Comparison of ENCODE assay signal across 16 cellular contexts in genomic region chr1:8823295-8823664, GRCh38. TPM values are rescaled to one million over a fixed set of nuclear protein-coding genes. Genes with fewer than 3 reads are reported as not detected.
DNase-seq lines count a peak whose midpoint lies in the region; ATAC-seq and TF ChIP-seq lines count a peak whose summit lies in the region.
"Had no signal": no experiment of that assay in that cellular context is flagged by ENCODE, and none has a peak within 500 bp of the region (broad histone marks: within the 10 kb centered on the region; RNA-seq: fewer than 3 reads in every experiment).

No MANE protein-coding gene starts in this region.

- H3K4me1 Mint-ChIP-seq in neural progenitor cell, result peaks cover 34% of the 10 kb centered on the region

- H3K56ac ChIP-seq in IMR-90 (ENCODE audit: extremely low read depth, insufficient read depth, low read length), result no peak overlapping the region

- DNase-seq in A673 (ENCODE audit: low spot score) (no peak), IMR-90 (no peak), coronary artery (ENCODE audit: low spot score) (peak; percentile 4), neural progenitor cell (ENCODE audit: low spot score) (no peak), body of pancreas (no peak), AG08396 (ENCODE audit: low spot score) (no peak)
- DNase-seq: activated CD4-positive, alpha-beta T cell treated with anti-CD3 and anti-CD28 coated beads, Interleukin-2, amount 50 U/mL, for 1 hour; activated naive CD4-positive, alpha-beta T cell; aorta; immature natural killer cell; naive thymus-derived CD8-positive, alpha-beta T cell; stimulated activated naive CD8-positive, alpha-beta T cell treated with anti-CD3 and anti-CD28 coated beads, Interleukin-15, Interleukin-2, amounts not matched to agents 100 U/mL and 50 U/mL, for 24 hours had no signal

- TF ChIP-seq POLR2A in IMR-90 (IDR thresholded peaks at IDR 0.05; ENCODE audit: low read depth, low read length) (no peak), body of pancreas (IDR thresholded peaks at IDR 0.05) (no peak)

- H3K9ac ChIP-seq in IMR-90 (ENCODE audit: low read depth, low read length) (no peak overlapping the region), neural progenitor cell (no peak overlapping the region)

- H3K27me3 Mint-ChIP-seq in neural progenitor cell (ENCODE audit: insufficient read depth, low read depth), result peaks cover 11% of the 10 kb centered on the region

- H3K4me3 ChIP-seq in A673 (ENCODE audit: low read depth, low read length, poor library complexity, severe bottlenecking) (no peak overlapping the region), IMR-90 (ENCODE audit: insufficient read depth, low read depth, low read length) (no peak overlapping the region), coronary artery (no peak overlapping the region), neural progenitor cell (no peak overlapping the region), body of pancreas (no peak overlapping the region)
- H3K4me3 ChIP-seq: lung had no signal

- no peak for TF ChIP-seq CTCF in A673 (conservative IDR thresholded peaks at IDR 0.05; ENCODE audit: low read depth, low read length)
- no peak for TF ChIP-seq CTCF in IMR-90 (conservative IDR thresholded peaks at IDR 0.05; ENCODE audit: low read depth, low read length)
- no peak for TF ChIP-seq CTCF in coronary artery (IDR thresholded peaks at IDR 0.05)
- no peak for TF ChIP-seq CTCF in neural progenitor cell (IDR thresholded peaks at IDR 0.05)
- no peak for TF ChIP-seq CTCF in body of pancreas (IDR thresholded peaks at IDR 0.05)

- H3K14ac ChIP-seq in IMR-90 (replicated peaks; ENCODE audit: low read depth, low read length), result no peak overlapping the region

- ATAC-seq in IMR-90 (ENCODE audit: low read depth) (no peak), body of pancreas (no peak), HG03565 (IDR thresholded peaks at IDR 0.05; ENCODE audit: unreplicated experiment) (no peak), HG03439 (IDR thresholded peaks at IDR 0.05; ENCODE audit: unreplicated experiment) (no peak)
- ATAC-seq: naive thymus-derived CD8-positive, alpha-beta T cell; stimulated activated naive CD8-positive, alpha-beta T cell treated with anti-CD3 and anti-CD28 coated beads, Interleukin-15, Interleukin-2, amounts not matched to agents 100 U/mL and 50 U/mL, for 24 hours had no signal

- H3K27me3 ChIP-seq in A673 (replicated peaks; ENCODE audit: insufficient read depth, low read depth, low read length, poor library complexity) (no peaks in the 10 kb centered on the region), IMR-90 (ENCODE audit: control insufficient read depth, insufficient read depth, low read length) (no peaks in the 10 kb centered on the region), neural progenitor cell (no peaks in the 10 kb centered on the region), body of pancreas (no peaks in the 10 kb centered on the region)

- H3K4me1 ChIP-seq in A673 (ENCODE audit: insufficient read depth, low read length, poor library complexity, severe bottlenecking), result peaks cover 38% of the 10 kb centered on the region
- peaks cover 8% of the 10 kb centered on the region for H3K4me1 ChIP-seq in IMR-90 (ENCODE audit: control insufficient read depth, insufficient read depth, low read length)
- H3K4me1 ChIP-seq in neural progenitor cell, result peaks cover 2% of the 10 kb centered on the region
- H3K4me1 ChIP-seq in body of pancreas, result peaks cover 15% of the 10 kb centered on the region

- H4K5ac ChIP-seq in IMR-90 (ENCODE audit: low read depth, low read length), result no peak overlapping the region

- H2BK15ac ChIP-seq in IMR-90 (ENCODE audit: low read depth, low read length), result no peak overlapping the region

- CTCF ChIA-PET in A673 (lab: Charles Lee), result no interaction called here
- CTCF ChIA-PET in IMR-90 (lab: Yijun Ruan, JAX), result no interaction called here

- H3K36me3 Mint-ChIP-seq in neural progenitor cell, result no peaks in the 10 kb centered on the region
- H3K36me3 Mint-ChIP-seq: IgD-negative memory B cell; immature natural killer cell; naive thymus-derived CD8-positive, alpha-beta T cell had no signal

- in situ Hi-C loops in IMR-90 (cut with MboI; ENCODE audit: low sequenced_read_pairs), result no loop called here

- H3F3A ChIP-seq in neural progenitor cell (ENCODE audit: low read depth), result peaks cover 21% of the 10 kb centered on the region

- H2AK5ac ChIP-seq in IMR-90 (ENCODE audit: low read depth, low read length), result 0 out of 2 replicates have a peak overlapping the region, but pooled peaks have one; percentile 63

- BruUV-seq in A673 (replicated peaks; lab: Mats Ljungman, UMichigan) (no TSS peak), IMR-90 (replicated peaks; lab: Mats Ljungman, UMichigan) (no TSS peak)

- 57% methylated on average over 1 of the region's 6 CpGs; no CpG with 5 or more reads in 1 of the 2 experiments for WGBS in IMR-90 (ENCODE audit: extremely low coverage in 2 of 2, insufficient read length in 1 of 2), 2 experiments
- WGBS in body of pancreas, 2 donors, result 79 to 84% methylated on average over 6 of the region's 6 CpGs

- H3K9me1 ChIP-seq in IMR-90 (ENCODE audit: insufficient read depth, low read length), result no peaks in the 10 kb centered on the region

- no peaks in the 10 kb centered on the region for H4K20me1 ChIP-seq in IMR-90 (ENCODE audit: insufficient read depth, low read length)
- H4K20me1 ChIP-seq in neural progenitor cell (ENCODE audit: low read depth), result no peaks in the 10 kb centered on the region

- no peak overlapping the region for H3K23ac ChIP-seq in IMR-90 (ENCODE audit: low read depth, low read length)

- H2BK120ac ChIP-seq in IMR-90 (ENCODE audit: low read depth, low read length), result peak overlapping the region; percentile 25; the same call in 1 of the 2 replicates

- H3K4me2 ChIP-seq in IMR-90 (ENCODE audit: low read depth, low read length) (no peak overlapping the region), neural progenitor cell (no peak overlapping the region)

- TF ChIP-seq RAD21 in IMR-90 (IDR thresholded peaks at IDR 0.05; ENCODE audit: low read length), result no peak

- H3K9me3 ChIP-seq in A673 (ENCODE audit: low read depth, low read length, poor library complexity, severe bottlenecking) (no peaks in the 10 kb centered on the region), IMR-90 (ENCODE audit: control insufficient read depth, insufficient read depth, low read length) (no peaks in the 10 kb centered on the region), neural progenitor cell (ENCODE audit: low read depth) (no peaks in the 10 kb centered on the region), body of pancreas (no peaks in the 10 kb centered on the region)

- H3K79me2 ChIP-seq in neural progenitor cell (ENCODE audit: low read depth), result no peaks in the 10 kb centered on the region

- intact Hi-C loops in A673 (cut with micrococcal nuclease; ENCODE audit: unreplicated experiment) (no loop called here), IMR-90 (cut with micrococcal nuclease) (no loop called here), body of pancreas (cut with DNase I) (no loop called here)

- H3K9me3 Mint-ChIP-seq in neural progenitor cell, result no peaks in the 10 kb centered on the region
- H3K9me3 Mint-ChIP-seq: IgD-negative memory B cell; immature natural killer cell; naive thymus-derived CD8-positive, alpha-beta T cell had no signal

- no peak overlapping the region for H3K18ac ChIP-seq in IMR-90 (ENCODE audit: low read depth, low read length)

- POLR2A ChIA-PET in A673 (lab: Charles Lee; ENCODE audit: low non-redundant PET), result interaction anchor here (0.6 to 0.7 kb wide), 2 partner anchors 44 to 776 kb away, joined by 4 to 5 read pairs; no protein-coding TSS in a partner anchor
- POLR2A ChIA-PET in IMR-90 (lab: Charles Lee; ENCODE audit: unreplicated experiment), result no interaction called here

- no peak overlapping the region for H2AFZ ChIP-seq in IMR-90 (replicated peaks; ENCODE audit: low read length, poor library complexity)
- no peak overlapping the region for H2AFZ ChIP-seq in neural progenitor cell (replicated peaks)

- peak overlapping the region; percentile 52 for H3K27ac Mint-ChIP-seq in neural progenitor cell
- H3K27ac Mint-ChIP-seq: immature natural killer cell had no signal

- no peak overlapping the region for H3K4ac ChIP-seq in IMR-90 (ENCODE audit: low read depth, low read length)

- peak overlapping the region; percentile 17 for H3K4me3 Mint-ChIP-seq in neural progenitor cell
- H3K4me3 Mint-ChIP-seq: immature natural killer cell had no signal

- H3K36me3 ChIP-seq in A673 (ENCODE audit: insufficient read depth, low read length, poor library complexity, severe bottlenecking), result no peaks in the 10 kb centered on the region
- H3K36me3 ChIP-seq in IMR-90 (ENCODE audit: control insufficient read depth, insufficient read depth, low read length), result no peaks in the 10 kb centered on the region
- H3K36me3 ChIP-seq in neural progenitor cell, result no peaks in the 10 kb centered on the region
- no peaks in the 10 kb centered on the region for H3K36me3 ChIP-seq in body of pancreas (replicated peaks in 1 of 2; ENCODE audit: insufficient read depth in 1 of 2, low read depth in 2 of 2)

- no peak overlapping the region for H4K8ac ChIP-seq in IMR-90 (ENCODE audit: low read depth in 2 of 2, low read length in 2 of 2)

- H3K27ac ChIP-seq in A673 (ENCODE audit: low read depth, low read length, poor library complexity, severe bottlenecking) (peak overlapping the region; percentile 60), IMR-90 (ENCODE audit: insufficient read depth, low read length) (no peak overlapping the region), coronary artery (no peak overlapping the region), neural progenitor cell (no peak overlapping the region), body of pancreas (peak overlapping the region in 2 of 4 donors; percentile 6 to 43)

- no peak overlapping the region for H2AK9ac ChIP-seq in IMR-90 (replicated peaks; ENCODE audit: low read depth, low read length, poor library complexity)

- H2BK5ac ChIP-seq in IMR-90 (ENCODE audit: low read depth, low read length, poor library complexity, severe bottlenecking), result no peak overlapping the region

- no peak overlapping the region for H4K91ac ChIP-seq in IMR-90 (ENCODE audit: insufficient read depth, low read depth, low read length)

- H3K79me1 ChIP-seq in IMR-90 (ENCODE audit: low read depth in 1 of 2, low read length in 2 of 2), result no peaks in the 10 kb centered on the region

- dilution Hi-C loops in IMR-90 (cut with HindIII; ENCODE audit: low sequenced_read_pairs, unreplicated experiment), result no loop called here

- H2BK20ac ChIP-seq in IMR-90 (ENCODE audit: low read depth, low read length), result no peak overlapping the region

RNA-seq across cellular contexts. Expression of gene RERE, which starts 5.8 kb away (rescaled TPM):
- total RNA-seq in A673 (2021) (188 and 220 TPM in 2 replicates), IMR-90 (2012; rRNA removed) (11.5 and 15.8 TPM in 2 replicates), neural progenitor cell (ENCODE audit: low replicate concordance) (29.8 and 46.5 TPM in 2 replicates), body of pancreas (100 to 1,000 TPM in 1 of 2 donors, 10 to 100 TPM in 1; 74.5 to 128 TPM)
- polyA plus RNA-seq in IMR-90 (2012; rRNA removed), result 13.5 and 25.1 TPM in 2 replicates
- 7.6 and 12.1 TPM in 2 replicates for polyA plus RNA-seq in IMR-90 (2012; cell fraction: cytosol; rRNA removed)
- polyA plus RNA-seq in IMR-90 (2012; cell fraction: nucleus; rRNA removed; ENCODE audit: low replicate concordance), result 27.4 and 39.6 TPM in 2 replicates

RNA-seq across cellular contexts. Expression of gene ENO1, which starts 55.2 kb away (rescaled TPM):
- total RNA-seq in A673 (2021) (2,313 and 2,659 TPM in 2 replicates), IMR-90 (2012; rRNA removed) (2,952 and 3,643 TPM in 2 replicates), neural progenitor cell (ENCODE audit: low replicate concordance) (1,414 and 2,157 TPM in 2 replicates), body of pancreas (100 to 1,000 TPM; 145 to 157 TPM)
- polyA plus RNA-seq in IMR-90 (2012; rRNA removed), result 2,094 and 2,125 TPM in 2 replicates
- 1,308 and 1,582 TPM in 2 replicates for polyA plus RNA-seq in IMR-90 (2012; cell fraction: cytosol; rRNA removed)
- 1,133 and 1,170 TPM in 2 replicates for polyA plus RNA-seq in IMR-90 (2012; cell fraction: nucleus; rRNA removed; ENCODE audit: low replicate concordance)
